Comparison of ENCODE assay signal across 13 cellular contexts in genomic region chr1:200386416-200386815, GRCh38. TPM values are rescaled to one million over a fixed set of nuclear protein-coding genes. Genes with fewer than 3 reads are reported as not detected.
DNase-seq lines count a peak whose midpoint lies in the region; ATAC-seq, FAIRE-seq and TF ChIP-seq lines count a peak whose summit lies in the region.
"Had no signal": no experiment of that assay in that cellular context is flagged by ENCODE, and none has a peak within 500 bp of the region (broad histone marks: within the 10 kb centered on the region; RNA-seq: fewer than 3 reads in every experiment).

No MANE protein-coding gene starts in this region.

- H3K14ac ChIP-seq in trophoblast cell (ENCODE audit: low read length), result no peak overlapping the region

- no peaks in the 10 kb centered on the region for H3K27me3 Mint-ChIP-seq in HFFc6 (ENCODE audit: insufficient read depth)
- H3K27me3 Mint-ChIP-seq in astrocyte (ENCODE audit: low read depth, unreplicated experiment), result no peaks in the 10 kb centered on the region
- H3K27me3 Mint-ChIP-seq: B cell; CD4-positive, alpha-beta T cell had no signal

- H3K27ac Mint-ChIP-seq in HFFc6 (peak overlapping the region; percentile 72), astrocyte (ENCODE audit: unreplicated experiment) (no peak overlapping the region)
- H3K27ac Mint-ChIP-seq: B cell; CD4-positive, alpha-beta T cell had no signal

- FAIRE-seq in astrocyte (lab: Jason Lieb, UNC), result no peak

- H3K4ac ChIP-seq in trophoblast cell (ENCODE audit: low read depth, low read length), result no peak overlapping the region

- H3K9me3 ChIP-seq in DOHH2 (ENCODE audit: control insufficient read depth, insufficient read depth, low read length) (no peaks in the 10 kb centered on the region), astrocyte (ENCODE audit: insufficient read depth, low read depth, low read length) (no peaks in the 10 kb centered on the region), trophoblast cell (ENCODE audit: insufficient read depth, low read depth, low read length) (no peaks in the 10 kb centered on the region)

- H3K4me2 ChIP-seq in DOHH2 (ENCODE audit: low read length) (peak overlapping the region; percentile 16; the same call in 1 of the 2 replicates), astrocyte (ENCODE audit: low read length) (no peak overlapping the region), trophoblast cell (ENCODE audit: low read length) (no peak overlapping the region)
- H3K4me2 ChIP-seq: KMS-11 had no signal

- H2AFZ ChIP-seq in astrocyte (ENCODE audit: low read depth, low read length), result no peak overlapping the region
- no peak overlapping the region for H2AFZ ChIP-seq in trophoblast cell (ENCODE audit: insufficient read depth, low read length, poor library complexity)

- no peak overlapping the region for H3K18ac ChIP-seq in trophoblast cell (ENCODE audit: low read length)

- H2BK120ac ChIP-seq in trophoblast cell (ENCODE audit: insufficient read depth, low read length, poor library complexity), result no peak overlapping the region

- H3K23ac ChIP-seq in trophoblast cell (ENCODE audit: low read length), result no peak overlapping the region

- no CpG with 5 or more reads among the region's 4 CpGs for WGBS in trophoblast cell (ENCODE audit: extremely low coverage, insufficient coverage, insufficient read length)

- no peak for DNase-seq in HFFc6
- peak; percentile 18 for DNase-seq in astrocyte (ENCODE audit: low read depth)
- peak; percentile 66 to 84 for DNase-seq in trophoblast cell
- DNase-seq in effector CD4-positive, alpha-beta T cell, result no peak
- no peak for DNase-seq in occipital lobe (lab: John Stamatoyannopoulos, UW)
- DNase-seq: C1 segment of cervical spinal cord; CD4-positive, alpha-beta T cell; DMS79 had no signal

- no peak overlapping the region for H3K9ac ChIP-seq in astrocyte (ENCODE audit: low read length)
- no peak overlapping the region for H3K9ac ChIP-seq in trophoblast cell (ENCODE audit: low read length)
- H3K9ac ChIP-seq: KMS-11 had no signal

- H3F3A ChIP-seq in DOHH2 (ENCODE audit: control insufficient read depth, insufficient read depth), result peaks cover 7% of the 10 kb centered on the region

- no peaks in the 10 kb centered on the region for H3K9me2 ChIP-seq in DOHH2 (replicated peaks; ENCODE audit: control insufficient read depth, low read length)

- H3K4me3 Mint-ChIP-seq in HFFc6 (no peak overlapping the region; the same call in 1 of the 2 replicates), astrocyte (ENCODE audit: unreplicated experiment) (no peak overlapping the region)
- H3K4me3 Mint-ChIP-seq: B cell; CD4-positive, alpha-beta T cell had no signal

- H4K8ac ChIP-seq in trophoblast cell (ENCODE audit: low read depth, low read length), result no peak overlapping the region

- H2BK12ac ChIP-seq in trophoblast cell (ENCODE audit: low read length), result no peak overlapping the region

- H4K20me1 ChIP-seq in DOHH2 (ENCODE audit: control insufficient read depth, insufficient read depth, low read depth, low read length) (no peaks in the 10 kb centered on the region), astrocyte (ENCODE audit: insufficient read depth, low read length) (no peaks in the 10 kb centered on the region)

- peaks cover 48% of the 10 kb centered on the region for H3K4me1 Mint-ChIP-seq in HFFc6 (ENCODE audit: low read depth)
- H3K4me1 Mint-ChIP-seq in astrocyte (ENCODE audit: low read depth, unreplicated experiment), result no peaks in the 10 kb centered on the region

- no peak overlapping the region for H3K27ac ChIP-seq in DOHH2 (ENCODE audit: low read depth, low read length)
- H3K27ac ChIP-seq in astrocyte (ENCODE audit: low read depth, low read length), result no peak overlapping the region
- no peak overlapping the region for H3K27ac ChIP-seq in trophoblast cell (ENCODE audit: low read depth, low read length)
- H3K27ac ChIP-seq: KMS-11 had no signal

- no peak overlapping the region for H2BK5ac ChIP-seq in trophoblast cell (ENCODE audit: low read depth, low read length, poor library complexity)

- H3K79me1 ChIP-seq in trophoblast cell (ENCODE audit: low read length), result no peaks in the 10 kb centered on the region

- H3K36me3 Mint-ChIP-seq in HFFc6 (ENCODE audit: low read depth), result peaks cover 12% of the 10 kb centered on the region; the same call in 1 of the 2 replicates
- no peaks in the 10 kb centered on the region for H3K36me3 Mint-ChIP-seq in astrocyte (ENCODE audit: low read depth, unreplicated experiment)

- H4K91ac ChIP-seq in trophoblast cell (ENCODE audit: low read depth, low read length), result no peak overlapping the region

- TF ChIP-seq CTCF in DOHH2 (IDR thresholded peaks at IDR 0.05; ENCODE audit: low read depth, low read length, poor library complexity, severe bottlenecking), result no peak
- no peak for TF ChIP-seq CTCF in HFFc6 (IDR thresholded peaks at IDR 0.05)
- no peak for TF ChIP-seq CTCF in astrocyte (IDR thresholded peaks at IDR 0.05; ENCODE audit: insufficient read depth, low read depth, low read length)

- H3K4me1 ChIP-seq in DOHH2 (ENCODE audit: control insufficient read depth, low read length), result peaks cover 55% of the 10 kb centered on the region
- peaks cover 3% of the 10 kb centered on the region for H3K4me1 ChIP-seq in astrocyte (ENCODE audit: insufficient read depth, low read length)
- H3K4me1 ChIP-seq in trophoblast cell (ENCODE audit: control insufficient read depth in 1 of 2, insufficient read depth in 2 of 2, low read length in 2 of 2), result no peaks in the 10 kb centered on the region

- no peak overlapping the region for H3K4me3 ChIP-seq in DOHH2 (ENCODE audit: low read length)
- no peak overlapping the region for H3K4me3 ChIP-seq in astrocyte (ENCODE audit: insufficient read depth, low read depth, low read length)
- no peak overlapping the region for H3K4me3 ChIP-seq in trophoblast cell (ENCODE audit: low read depth, low read length)

- H4K12ac ChIP-seq in trophoblast cell (ENCODE audit: low read depth, low read length), result no peak overlapping the region

- H3K79me2 ChIP-seq in DOHH2 (ENCODE audit: control insufficient read depth, low read length) (no peaks in the 10 kb centered on the region), astrocyte (ENCODE audit: insufficient read depth, low read length) (no peaks in the 10 kb centered on the region), trophoblast cell (ENCODE audit: control insufficient read depth, insufficient read depth, low read length, poor library complexity) (no peaks in the 10 kb centered on the region)

- H3K36me3 ChIP-seq in DOHH2 (ENCODE audit: control insufficient read depth, low read length) (no peaks in the 10 kb centered on the region), astrocyte (ENCODE audit: insufficient read depth, low read length) (no peaks in the 10 kb centered on the region), trophoblast cell (ENCODE audit: control insufficient read depth in 1 of 2, insufficient read depth in 2 of 2, low read length in 2 of 2) (no peaks in the 10 kb centered on the region)

- H3K9me3 Mint-ChIP-seq in HFFc6, result no peaks in the 10 kb centered on the region
- no peaks in the 10 kb centered on the region for H3K9me3 Mint-ChIP-seq in astrocyte (ENCODE audit: unreplicated experiment)
- H3K9me3 Mint-ChIP-seq: CD4-positive, alpha-beta T cell had no signal

- no peak for ATAC-seq in HG02642 (IDR thresholded peaks at IDR 0.05; ENCODE audit: poor library complexity, unreplicated experiment)
- ATAC-seq: HCT116 had no signal

- no peak overlapping the region for H2AK5ac ChIP-seq in trophoblast cell (ENCODE audit: low read length)

- H3K27me3 ChIP-seq in DOHH2 (ENCODE audit: control insufficient read depth, low read length), result no peaks in the 10 kb centered on the region
- no peaks in the 10 kb centered on the region for H3K27me3 ChIP-seq in astrocyte (ENCODE audit: insufficient read depth, low read length)
- H3K27me3 ChIP-seq in trophoblast cell (ENCODE audit: insufficient read depth, low read length), result no peaks in the 10 kb centered on the region

RNA-seq across cellular contexts. Expression of gene ZNF281, which starts 23.4 kb away (rescaled TPM):
- total RNA-seq in HFFc6 (2021; fragmentation: NEBNext Ultra II Directional; extraction: Animal tissue kit (Norgen Biotek cat#: 25700)), result 10 to 100 TPM; 37.2 to 50.7 (median 43.9) TPM
- 36.2 and 39.3 TPM in 2 replicates for total RNA-seq in astrocyte
- polyA plus RNA-seq in trophoblast cell (2013), result 15.2 and 15.3 TPM in 2 replicates
- total RNA-seq in occipital lobe, result 52.4 TPM

Comparison
In these comparisons a context has a peak if more than half of its experiments do, and no peak if none do; other contexts are left out.
1. DNase-seq: peak in astrocyte (single experiment) and trophoblast cell (2 of 2); none in HFFc6 (single experiment), effector CD4-positive, alpha-beta T cell (single experiment) and occipital lobe (single experiment).